Comparison of ENCODE assay signal across 11 cellular contexts in genomic region chr17:77830816-77831490, GRCh38.
DNase-seq lines count a peak whose midpoint lies in the region; ATAC-seq and TF ChIP-seq lines count a peak whose summit lies in the region.
"Had no signal": no experiment of that assay in that cellular context is flagged by ENCODE, and none has a peak within 500 bp of the region (broad histone marks: within the 10 kb centered on the region; RNA-seq: fewer than 3 reads in every experiment).

No MANE protein-coding gene starts in this region.

- H3K27me3 ChIP-seq in esophagus muscularis mucosa, result no peaks in the 10 kb centered on the region
- H3K27me3 ChIP-seq in trophoblast cell (ENCODE audit: insufficient read depth, low read length), result no peaks in the 10 kb centered on the region

- H4K91ac ChIP-seq in trophoblast cell (ENCODE audit: low read depth, low read length), result no peak overlapping the region

- H3K4me2 ChIP-seq in trophoblast cell (ENCODE audit: low read length), result no peak overlapping the region

- H3K27me3 Mint-ChIP-seq in natural killer cell treated with Interleukin-12 subunit alpha and Interleukin-12 subunit beta and Interleukin-15 and Interleukin-18, amount 100 ng/mL, for 72 hours, result peaks cover 0 to 5% of the 10 kb centered on the region in 2 donors
- peaks cover 12 to 14% of the 10 kb centered on the region in 2 donors for H3K27me3 Mint-ChIP-seq in natural killer cell (ENCODE audit: low read depth in 2 of 2)

- intact Hi-C loops in natural killer cell (cut with micrococcal nuclease), result no loop called here
- intact Hi-C loops in esophagus muscularis mucosa (cut with DNase I), result no loop called here

- H3K4me1 ChIP-seq in esophagus muscularis mucosa (peaks cover 42 to 51% (median 47%) of the 10 kb centered on the region in 4 donors), trophoblast cell (ENCODE audit: control insufficient read depth in 1 of 2, insufficient read depth in 2 of 2, low read length in 2 of 2) (peaks cover 0 to 3% of the 10 kb centered on the region in 2 experiments)

- H2BK5ac ChIP-seq in trophoblast cell (ENCODE audit: low read depth, low read length, poor library complexity), result no peak overlapping the region

- no peak overlapping the region for H3K18ac ChIP-seq in trophoblast cell (ENCODE audit: low read length)

- H4K12ac ChIP-seq in trophoblast cell (ENCODE audit: low read depth, low read length), result no peak overlapping the region

- no peak overlapping the region for H3K4me3 Mint-ChIP-seq in natural killer cell treated with Interleukin-12 subunit alpha and Interleukin-12 subunit beta and Interleukin-15 and Interleukin-18, amount 100 ng/mL, for 72 hours
- no peak overlapping the region for H3K4me3 Mint-ChIP-seq in natural killer cell
- H3K4me3 Mint-ChIP-seq: activated CD4-positive, alpha-beta memory T cell treated with anti-CD3 and anti-CD28 coated beads for 36 hours had no signal

- H3K4me3 ChIP-seq in esophagus muscularis mucosa (no peak overlapping the region), trophoblast cell (ENCODE audit: low read depth, low read length) (no peak overlapping the region)

- peak; percentile 32 for DNase-seq in natural killer cell treated with Interleukin-12 subunit alpha and Interleukin-12 subunit beta and Interleukin-15 and Interleukin-18, amount 100 ng/mL, for 72 hours (ENCODE audit: low spot score)
- DNase-seq in natural killer cell (no peak), esophagus muscularis mucosa (ENCODE audit: extremely low spot score) (no peak), trophoblast cell (peak; percentile 35 to 36), NCI-H1048 (lab: John Stamatoyannopoulos, UW) (no peak), NCI-H1105 (lab: John Stamatoyannopoulos, UW) (no peak), left lobe of liver (ENCODE audit: low spot score) (no peak), DMS 273 (lab: John Stamatoyannopoulos, UW; ENCODE audit: unreplicated experiment) (no peak)

- H4K8ac ChIP-seq in trophoblast cell (ENCODE audit: low read depth, low read length), result no peak overlapping the region

- H3K9me3 ChIP-seq in esophagus muscularis mucosa (no peaks in the 10 kb centered on the region), trophoblast cell (ENCODE audit: insufficient read depth, low read depth, low read length) (peaks cover 16% of the 10 kb centered on the region)

- no peak for TF ChIP-seq CTCF in natural killer cell (IDR thresholded peaks at IDR 0.05)
- TF ChIP-seq CTCF in esophagus muscularis mucosa (IDR thresholded peaks at IDR 0.05), result no peak

- H3K23ac ChIP-seq in trophoblast cell (ENCODE audit: low read length), result no peak overlapping the region

- no peak for TF ChIP-seq POLR2A in esophagus muscularis mucosa (IDR thresholded peaks at IDR 0.05; ENCODE audit: low read depth)

- H3K79me2 ChIP-seq in trophoblast cell (ENCODE audit: control insufficient read depth, insufficient read depth, low read length, poor library complexity), result no peaks in the 10 kb centered on the region

- ATAC-seq in natural killer cell treated with Interleukin-12 subunit alpha and Interleukin-12 subunit beta and Interleukin-15 and Interleukin-18, amount 100 ng/mL, for 72 hours, result no peak
- ATAC-seq in natural killer cell (no peak), left lobe of liver (no peak)

- TF ChIP-seq EP300 in esophagus muscularis mucosa (IDR thresholded peaks at IDR 0.05), result no peak

- no peaks in the 10 kb centered on the region for H3K79me1 ChIP-seq in trophoblast cell (ENCODE audit: low read length)

- H3K9ac ChIP-seq in trophoblast cell (ENCODE audit: low read length), result no peak overlapping the region

- no peak overlapping the region for H2BK12ac ChIP-seq in trophoblast cell (ENCODE audit: low read length)

- peak overlapping the region in 1 of 2 donors; percentile 30 for H3K27ac Mint-ChIP-seq in natural killer cell treated with Interleukin-12 subunit alpha and Interleukin-12 subunit beta and Interleukin-15 and Interleukin-18, amount 100 ng/mL, for 72 hours
- H3K27ac Mint-ChIP-seq in natural killer cell, result no peak overlapping the region
- H3K27ac Mint-ChIP-seq: activated CD4-positive, alpha-beta memory T cell treated with anti-CD3 and anti-CD28 coated beads for 36 hours; progenitor cell of endocrine pancreas had no signal

- H3K36me3 ChIP-seq in esophagus muscularis mucosa (no peaks in the 10 kb centered on the region), trophoblast cell (ENCODE audit: control insufficient read depth in 1 of 2, insufficient read depth in 2 of 2, low read length in 2 of 2) (no peaks in the 10 kb centered on the region)

- H3K4me1 Mint-ChIP-seq in natural killer cell treated with Interleukin-12 subunit alpha and Interleukin-12 subunit beta and Interleukin-15 and Interleukin-18, amount 100 ng/mL, for 72 hours (ENCODE audit: low read depth in 2 of 2), result peaks cover 27 to 29% of the 10 kb centered on the region in 2 donors
- H3K4me1 Mint-ChIP-seq in natural killer cell, result peaks cover 15 to 24% of the 10 kb centered on the region in 2 donors

- H2BK120ac ChIP-seq in trophoblast cell (ENCODE audit: insufficient read depth, low read length, poor library complexity), result no peak overlapping the region

- no peaks in the 10 kb centered on the region for H3K36me3 Mint-ChIP-seq in natural killer cell treated with Interleukin-12 subunit alpha and Interleukin-12 subunit beta and Interleukin-15 and Interleukin-18, amount 100 ng/mL, for 72 hours
- no peaks in the 10 kb centered on the region for H3K36me3 Mint-ChIP-seq in natural killer cell
- H3K36me3 Mint-ChIP-seq: activated CD4-positive, alpha-beta memory T cell treated with anti-CD3 and anti-CD28 coated beads for 36 hours had no signal

- H3K9me3 Mint-ChIP-seq in natural killer cell treated with Interleukin-12 subunit alpha and Interleukin-12 subunit beta and Interleukin-15 and Interleukin-18, amount 100 ng/mL, for 72 hours, result no peaks in the 10 kb centered on the region
- no peaks in the 10 kb centered on the region for H3K9me3 Mint-ChIP-seq in natural killer cell
- H3K9me3 Mint-ChIP-seq: activated CD4-positive, alpha-beta memory T cell treated with anti-CD3 and anti-CD28 coated beads for 36 hours had no signal

- H2AK5ac ChIP-seq in trophoblast cell (ENCODE audit: low read length), result no peak overlapping the region

- WGBS in esophagus muscularis mucosa, result 68% methylated on average over 10 of the region's 17 CpGs
- no CpG with 5 or more reads among the region's 17 CpGs for WGBS in trophoblast cell (ENCODE audit: extremely low coverage, insufficient coverage, insufficient read length)

- no peak overlapping the region for H3K4ac ChIP-seq in trophoblast cell (ENCODE audit: low read depth, low read length)

- H3K27ac ChIP-seq in esophagus muscularis mucosa (replicated peaks in 1 of 4), result peak overlapping the region; percentile 69 to 83 (median 77)
- no peak overlapping the region for H3K27ac ChIP-seq in trophoblast cell (ENCODE audit: low read depth, low read length)
- H3K27ac ChIP-seq: epithelial cell of prostate had no signal

- H3K14ac ChIP-seq in trophoblast cell (ENCODE audit: low read length), result no peak overlapping the region

- no peak overlapping the region for H2AFZ ChIP-seq in trophoblast cell (ENCODE audit: insufficient read depth, low read length, poor library complexity)

Comparison
In these comparisons a context has a peak if more than half of its experiments do, and no peak if none do; other contexts are left out.
1. DNase-seq: peak in natural killer cell treated with Interleukin-12 subunit alpha and Interleukin-12 subunit beta and Interleukin-15 and Interleukin-18, amount 100 ng/mL, for 72 hours (single experiment) and trophoblast cell (2 of 2); none in natural killer cell (single experiment), esophagus muscularis mucosa (single experiment), NCI-H1048 (single experiment), NCI-H1105 (single experiment), left lobe of liver (single experiment) and DMS 273 (single experiment).